ENCODE assay signal across 13 cellular contexts in genomic region chr20:36848677-36849076, GRCh38. TPM values are rescaled to one million over a fixed set of nuclear protein-coding genes. Genes with fewer than 3 reads are reported as not detected.
DNase-seq lines count a peak whose midpoint lies in the region; ATAC-seq, FAIRE-seq and TF ChIP-seq lines count a peak whose summit lies in the region.
"Had no signal": no experiment of that assay in that cellular context is flagged by ENCODE, and none has a peak within 500 bp of the region (broad histone marks: within the 10 kb centered on the region; RNA-seq: fewer than 3 reads in every experiment).

No MANE protein-coding gene starts in this region.

- H3K4me1 ChIP-seq in right atrium auricular region (peaks cover 3 to 81% of the 10 kb centered on the region in 2 donors), rectal smooth muscle tissue (ENCODE audit: control insufficient read depth, insufficient read depth, low read length) (peaks cover 56% of the 10 kb centered on the region), trophoblast cell (ENCODE audit: control insufficient read depth in 1 of 2, insufficient read depth in 2 of 2, low read length in 2 of 2) (peaks cover 15 to 18% of the 10 kb centered on the region in 2 experiments)

- H3K18ac ChIP-seq in trophoblast cell (ENCODE audit: low read length) = no peak overlapping the region

- no peak overlapping the region for H3K14ac ChIP-seq in trophoblast cell (ENCODE audit: low read length)

- ATAC-seq in Right ventricle myocardium superior (ENCODE audit: poor library complexity) (no peak), HG02852 (IDR thresholded peaks at IDR 0.05; ENCODE audit: unreplicated experiment) (no peak)

- no peak overlapping the region for H3K23ac ChIP-seq in trophoblast cell (ENCODE audit: low read length)

- H4K12ac ChIP-seq in trophoblast cell (ENCODE audit: low read depth, low read length) = no peak overlapping the region

- FAIRE-seq in frontal cortex (lab: Jason Lieb, UNC) = peak; percentile 15

- H4K8ac ChIP-seq in trophoblast cell (ENCODE audit: low read depth, low read length) = no peak overlapping the region

- H3K4me2 ChIP-seq in trophoblast cell (ENCODE audit: low read length) = no peak overlapping the region

- no peak overlapping the region for H2BK5ac ChIP-seq in trophoblast cell (ENCODE audit: low read depth, low read length, poor library complexity)

- no peak overlapping the region for H2BK12ac ChIP-seq in trophoblast cell (ENCODE audit: low read length)

- DNase-seq in right atrium auricular region (ENCODE audit: low spot score) (no peak), Right ventricle myocardium superior (no peak), frontal cortex (ENCODE audit: low spot score in 2 of 2) (no peak), NOMO-1 (lab: John Stamatoyannopoulos, UW; ENCODE audit: unreplicated experiment in 2 of 2) (no peak), trophoblast cell (no peak), COLO829 (ENCODE audit: low spot score) (no peak)
- DNase-seq: activated CD4-positive, CD25-positive, alpha-beta regulatory T cell treated with anti-CD3 and anti-CD28 coated beads, Interleukin-2, amount 50 U/mL, for 72 hours; NCI-H510A treated with DMSO at 0.1 percent for 48 hours; SHP77 treated with DMSO at 0.1 percent for 48 hours had no signal

- intact Hi-C loops in Right ventricle myocardium superior (cut with DNase I) = no loop called here

- H4K91ac ChIP-seq in trophoblast cell (ENCODE audit: low read depth, low read length) = no peak overlapping the region

- no peak overlapping the region for H3K9ac ChIP-seq in rectal smooth muscle tissue (ENCODE audit: low read length)
- no peak overlapping the region for H3K9ac ChIP-seq in trophoblast cell (ENCODE audit: low read length)

- no peak overlapping the region for H3K4ac ChIP-seq in trophoblast cell (ENCODE audit: low read depth, low read length)

- H2AFZ ChIP-seq in trophoblast cell (ENCODE audit: insufficient read depth, low read length, poor library complexity) = no peak overlapping the region

- no peak for TF ChIP-seq CTCF in right atrium auricular region (IDR thresholded peaks at IDR 0.05)

- H2AK5ac ChIP-seq in trophoblast cell (ENCODE audit: low read length) = no peak overlapping the region

- H3K79me1 ChIP-seq in trophoblast cell (ENCODE audit: low read length) = peaks cover 2% of the 10 kb centered on the region

- no peaks in the 10 kb centered on the region for H3K36me3 ChIP-seq in right atrium auricular region
- no peaks in the 10 kb centered on the region for H3K36me3 ChIP-seq in rectal smooth muscle tissue (ENCODE audit: control insufficient read depth, insufficient read depth, low read length)
- no peaks in the 10 kb centered on the region for H3K36me3 ChIP-seq in trophoblast cell (ENCODE audit: control insufficient read depth in 1 of 2, insufficient read depth in 2 of 2, low read length in 2 of 2)

- H3K27ac ChIP-seq in right atrium auricular region (peak overlapping the region; percentile 67 to 89), rectal smooth muscle tissue (ENCODE audit: low read depth, low read length) (peak overlapping the region; percentile 96), trophoblast cell (ENCODE audit: low read depth, low read length) (no peak overlapping the region)

- H2BK120ac ChIP-seq in trophoblast cell (ENCODE audit: insufficient read depth, low read length, poor library complexity) = no peak overlapping the region

- H3K4me3 ChIP-seq in right atrium auricular region (no peak overlapping the region), rectal smooth muscle tissue (ENCODE audit: low read length) (no peak overlapping the region), trophoblast cell (ENCODE audit: low read depth, low read length) (no peak overlapping the region)
- H3K4me3 ChIP-seq: mucosa of descending colon had no signal

- H3K27me3 ChIP-seq in right atrium auricular region = no peaks in the 10 kb centered on the region
- H3K27me3 ChIP-seq in rectal smooth muscle tissue (ENCODE audit: control insufficient read depth, insufficient read depth, low read length) = no peaks in the 10 kb centered on the region
- H3K27me3 ChIP-seq in trophoblast cell (ENCODE audit: insufficient read depth, low read length) = no peaks in the 10 kb centered on the region

- H3K9me3 ChIP-seq in right atrium auricular region (no peaks in the 10 kb centered on the region), trophoblast cell (ENCODE audit: insufficient read depth, low read depth, low read length) (peaks cover 1% of the 10 kb centered on the region)
- H3K9me3 ChIP-seq: mucosa of descending colon had no signal

- H3K79me2 ChIP-seq in trophoblast cell (ENCODE audit: control insufficient read depth, insufficient read depth, low read length, poor library complexity) = no peaks in the 10 kb centered on the region

RNA-seq across cellular contexts. Expression of gene TLDC2, which starts 27.3 kb away (rescaled TPM):
- total RNA-seq in right atrium auricular region (under 1 TPM in 1 of 2 donors, not detected in 1; 0.30 TPM), Right ventricle myocardium superior (not detected), frontal cortex (under 0.01 TPM)
- 0.03 TPM in 1 of 2 replicates, not detected in the other for polyA plus RNA-seq in trophoblast cell (2013)
- total RNA-seq: M059J had no signal
